ENCODE assay signal across 26 cellular contexts in genomic region chr11:76292583-76293188, GRCh38.
DNase-seq lines count a peak whose midpoint lies in the region; ATAC-seq, FAIRE-seq and TF ChIP-seq lines count a peak whose summit lies in the region.
"Had no signal": no experiment of that assay in that cellular context is flagged by ENCODE, and none has a peak within 500 bp of the region (broad histone marks: within the 10 kb centered on the region; RNA-seq: fewer than 3 reads in every experiment).

No MANE protein-coding gene starts in this region.

- FAIRE-seq in urothelium cell line (lab: Jason Lieb, UNC): no peak
- FAIRE-seq: astrocyte, endothelial cell of umbilical vein, islet of Langerhans had no signal

- peaks cover 19% of the 10 kb centered on the region for H3K4me1 Mint-ChIP-seq in activated CD4-positive, alpha-beta T cell treated with anti-CD3 and anti-CD28 coated beads, Interleukin-2, amount 10 ng/mL, durations not matched to agents 24 days and 14 days
- peaks cover 24% of the 10 kb centered on the region for H3K4me1 Mint-ChIP-seq in activated CD8-positive, alpha-beta T cell treated with anti-CD3 and anti-CD28 coated beads for 36 hours (ENCODE audit: low read depth)
- peaks cover 19% of the 10 kb centered on the region for H3K4me1 Mint-ChIP-seq in nephron

- ATAC-seq in GM18867 (IDR thresholded peaks at IDR 0.05; ENCODE audit: unreplicated experiment) (peak; percentile 13), HG02571 (IDR thresholded peaks at IDR 0.05; ENCODE audit: unreplicated experiment) (no peak)
- no peak for ATAC-seq in activated CD8-positive, alpha-beta T cell treated with anti-CD3 and anti-CD28 coated beads for 36 hours

- DNase-seq in activated CD4-positive, alpha-beta T cell treated with anti-CD3 and anti-CD28 coated beads, Interleukin-2, amount 10 ng/mL, durations not matched to agents 24 days and 14 days: no peak
- DNase-seq in activated CD4-positive, alpha-beta T cell treated with anti-CD3 and anti-CD28 coated beads for 48 hours: no peak
- no peak for DNase-seq in activated CD8-positive, alpha-beta T cell treated with anti-CD3 and anti-CD28 coated beads for 36 hours
- no peak for DNase-seq in urothelium cell line (ENCODE audit: low spot score)
- DNase-seq in GM20000 (ENCODE audit: low spot score): no peak
- DNase-seq: 8988T; activated CD4-positive, alpha-beta T cell treated with anti-CD3 and anti-CD28 coated beads for 1 hour; Caco-2; central memory CD4-positive, alpha-beta T cell; dorsolateral prefrontal cortex; GF-D8; left ventricle myocardium inferior; NCI-H1694; NCI-H2171 treated with DMSO at 0.1 percent for 48 hours; Peyer's patch; substantia nigra had no signal

- TF ChIP-seq CTCF in activated CD8-positive, alpha-beta T cell treated with anti-CD3 and anti-CD28 coated beads for 36 hours (IDR thresholded peaks at IDR 0.05): no peak
- TF ChIP-seq CTCF in nephron (IDR thresholded peaks at IDR 0.05; ENCODE audit: unreplicated experiment in 3 of 3) (no peak), GM20000 (IDR thresholded peaks at IDR 0.05; ENCODE audit: extremely low read depth, missing control alignments) (no peak)

- H3K36me3 Mint-ChIP-seq in activated CD4-positive, alpha-beta T cell treated with anti-CD3 and anti-CD28 coated beads, Interleukin-2, amount 10 ng/mL, durations not matched to agents 24 days and 14 days (ENCODE audit: low read depth): no peaks in the 10 kb centered on the region
- H3K36me3 Mint-ChIP-seq in activated CD8-positive, alpha-beta T cell treated with anti-CD3 and anti-CD28 coated beads for 36 hours (ENCODE audit: low read depth): no peaks in the 10 kb centered on the region
- H3K36me3 Mint-ChIP-seq in nephron (ENCODE audit: low read depth): no peaks in the 10 kb centered on the region
- H3K36me3 Mint-ChIP-seq: activated naive CD4-positive, alpha-beta T cell treated with anti-CD3 and anti-CD28 coated beads, Interleukin-2, amount 50 U/mL, for 72 hours had no signal

- H3K27ac Mint-ChIP-seq in activated CD4-positive, alpha-beta T cell treated with anti-CD3 and anti-CD28 coated beads, Interleukin-2, amount 10 ng/mL, durations not matched to agents 24 days and 14 days: peak overlapping the region; percentile 17
- H3K27ac Mint-ChIP-seq in activated CD8-positive, alpha-beta T cell treated with anti-CD3 and anti-CD28 coated beads for 36 hours: no peak overlapping the region
- peak overlapping the region in 2 of 3 experiments; percentile 10 to 41 for H3K27ac Mint-ChIP-seq in nephron
- H3K27ac Mint-ChIP-seq: activated T-helper 2 cell treated with anti-CD3 and anti-CD28 coated beads, Interferon-gamma antibody, Interleukin-2, Interleukin-4, amounts not matched to agents 10 μg/mL and 5 μg/mL and 100 μg/mL, durations not matched to agents 14 hours and 24 hours and 36 hours; nephron progenitor cell; progenitor cell of endocrine pancreas had no signal

- CTCF ChIA-PET in activated CD8-positive, alpha-beta T cell treated with anti-CD3 and anti-CD28 coated beads for 36 hours (lab: Charles Lee): interaction anchor here (0.6 to 4.1 kb wide), 2 partner anchors 47 to 84 kb away, joined by 3 to 40 read pairs; no protein-coding TSS in a partner anchor

- no peak overlapping the region for H3K4me3 Mint-ChIP-seq in activated CD4-positive, alpha-beta T cell treated with anti-CD3 and anti-CD28 coated beads, Interleukin-2, amount 10 ng/mL, durations not matched to agents 24 days and 14 days
- H3K4me3 Mint-ChIP-seq in activated CD8-positive, alpha-beta T cell treated with anti-CD3 and anti-CD28 coated beads for 36 hours: peak overlapping the region; percentile 21
- H3K4me3 Mint-ChIP-seq in nephron: no peak overlapping the region
- H3K4me3 Mint-ChIP-seq: nephron progenitor cell had no signal

- no peaks in the 10 kb centered on the region for H3K27me3 Mint-ChIP-seq in activated CD4-positive, alpha-beta T cell treated with anti-CD3 and anti-CD28 coated beads, Interleukin-2, amount 10 ng/mL, durations not matched to agents 24 days and 14 days
- no peaks in the 10 kb centered on the region for H3K27me3 Mint-ChIP-seq in activated CD8-positive, alpha-beta T cell treated with anti-CD3 and anti-CD28 coated beads for 36 hours
- H3K27me3 Mint-ChIP-seq in nephron (ENCODE audit: low read depth): peaks cover 56% of the 10 kb centered on the region
- H3K27me3 Mint-ChIP-seq: progenitor cell of endocrine pancreas had no signal

- H3K9me3 Mint-ChIP-seq in activated CD4-positive, alpha-beta T cell treated with anti-CD3 and anti-CD28 coated beads, Interleukin-2, amount 10 ng/mL, durations not matched to agents 24 days and 14 days: no peaks in the 10 kb centered on the region
- H3K9me3 Mint-ChIP-seq in activated CD8-positive, alpha-beta T cell treated with anti-CD3 and anti-CD28 coated beads for 36 hours: no peaks in the 10 kb centered on the region
- no peaks in the 10 kb centered on the region for H3K9me3 Mint-ChIP-seq in nephron
- H3K9me3 Mint-ChIP-seq: activated naive CD4-positive, alpha-beta T cell treated with anti-CD3 and anti-CD28 coated beads, Interleukin-2, amount 50 U/mL, for 72 hours; activated T-helper 2 cell treated with anti-CD3 and anti-CD28 coated beads, Interferon-gamma antibody, Interleukin-2, Interleukin-4, amounts not matched to agents 10 μg/mL and 5 μg/mL and 100 μg/mL, durations not matched to agents 14 hours and 24 hours and 36 hours; nephron progenitor cell had no signal

- intact Hi-C loops in activated CD4-positive, alpha-beta T cell treated with anti-CD3 and anti-CD28 coated beads, Interleukin-2, amount 10 ng/mL, durations not matched to agents 24 days and 14 days (cut with micrococcal nuclease): no loop called here
- intact Hi-C loops in activated CD8-positive, alpha-beta T cell treated with anti-CD3 and anti-CD28 coated beads for 36 hours (cut with micrococcal nuclease): no loop called here

- POLR2A ChIA-PET in activated CD8-positive, alpha-beta T cell treated with anti-CD3 and anti-CD28 coated beads for 36 hours (lab: Charles Lee): no interaction called here
